ENCODE assay signal across 10 cellular contexts in the genomic region with DNA sequence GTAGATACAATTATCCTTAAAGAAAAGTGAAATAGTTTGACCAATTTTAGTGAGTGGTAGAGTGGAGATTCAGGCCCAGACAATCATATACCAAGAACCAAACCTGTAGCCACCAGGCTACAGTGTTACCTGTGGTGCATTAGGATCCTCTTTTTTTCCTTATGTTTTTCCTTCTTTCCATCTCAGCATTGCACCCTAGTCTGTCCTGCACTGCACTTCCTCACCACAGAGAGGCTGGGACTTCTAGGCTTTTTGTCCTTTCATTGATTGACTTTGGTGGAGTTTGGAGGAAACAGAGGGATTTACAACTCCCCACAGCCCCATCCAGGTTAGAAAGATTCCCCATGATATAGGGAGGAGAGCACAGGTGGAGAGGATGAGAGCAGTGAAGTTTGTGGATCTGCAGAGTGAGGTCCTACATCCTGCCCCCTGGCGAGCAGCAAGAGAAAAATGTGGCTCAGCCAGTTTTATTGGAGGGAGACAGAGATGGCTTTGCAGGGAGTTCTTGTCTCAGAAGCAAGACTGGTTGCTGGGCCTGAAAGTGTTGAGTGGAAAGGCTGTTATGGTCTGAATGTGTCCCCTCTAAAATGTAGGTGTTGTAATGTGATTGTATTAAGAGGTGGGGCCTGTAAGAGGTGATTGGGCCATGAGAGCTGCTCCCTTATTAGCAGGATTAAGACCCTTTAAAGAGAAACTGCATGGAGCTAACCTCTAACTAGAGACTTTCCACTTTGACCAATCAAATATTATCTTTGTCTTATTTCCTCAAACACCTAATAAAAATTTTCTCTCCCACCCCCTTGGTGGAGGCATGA. TPM values are rescaled to one million over a fixed set of nuclear protein-coding genes. Genes with fewer than 3 reads are reported as not detected.
DNase-seq lines count a peak whose midpoint lies in the region; ATAC-seq and TF ChIP-seq lines count a peak whose summit lies in the region.
"Had no signal": no experiment of that assay in that cellular context is flagged by ENCODE, and none has a peak within 500 bp of the region (broad histone marks: within the 10 kb centered on the region; RNA-seq: fewer than 3 reads in every experiment).

No MANE protein-coding gene starts in this region.

- no peaks in the 10 kb centered on the region for H4K20me1 ChIP-seq in DOHH2 (ENCODE audit: control insufficient read depth, insufficient read depth, low read depth, low read length)

- TF ChIP-seq CTCF in DOHH2 (IDR thresholded peaks at IDR 0.05; ENCODE audit: low read depth, low read length, poor library complexity, severe bottlenecking) (peak; percentile 59), HFFc6 (IDR thresholded peaks at IDR 0.05) (peak; percentile 66), lower lobe of right lung (IDR thresholded peaks at IDR 0.05) (peak; percentile 15)

- DNase-seq in HFFc6 (no peak), amniotic epithelial cell (ENCODE audit: low read depth) (peak; percentile 15), lower lobe of right lung (no peak), KG1 (lab: John Stamatoyannopoulos, UW) (no peak)
- no peak for DNase-seq in activated CD4-positive, CD25-positive, alpha-beta regulatory T cell treated with anti-CD3 and anti-CD28 coated beads, Interleukin-2, amount 50 U/mL, for 72 hours
- no peak for DNase-seq in activated CD4-positive, alpha-beta T cell treated with anti-CD3 and anti-CD28 coated beads, Interleukin-2, amount 10 ng/mL, durations not matched to agents 7 days and 5 days
- DNase-seq: effector CD8-positive, alpha-beta T cell; upper lobe of left lung had no signal

- no peak overlapping the region for H3K27ac Mint-ChIP-seq in HFFc6
- H3K27ac Mint-ChIP-seq in activated CD4-positive, alpha-beta T cell treated with anti-CD3 and anti-CD28 coated beads, Interleukin-2, amount 10 ng/mL, durations not matched to agents 7 days and 5 days: no peak overlapping the region

- no peaks in the 10 kb centered on the region for H3K4me1 Mint-ChIP-seq in HFFc6 (ENCODE audit: low read depth)
- no peaks in the 10 kb centered on the region for H3K4me1 Mint-ChIP-seq in activated CD4-positive, alpha-beta T cell treated with anti-CD3 and anti-CD28 coated beads, Interleukin-2, amount 10 ng/mL, durations not matched to agents 7 days and 5 days

- H3K4me1 ChIP-seq in DOHH2 (ENCODE audit: control insufficient read depth, low read length): peaks cover 6% of the 10 kb centered on the region
- no peaks in the 10 kb centered on the region for H3K4me1 ChIP-seq in lower lobe of right lung
- H3K4me1 ChIP-seq: upper lobe of left lung had no signal

- H3K4me3 Mint-ChIP-seq in HFFc6: no peak overlapping the region
- no peak overlapping the region for H3K4me3 Mint-ChIP-seq in activated CD4-positive, alpha-beta T cell treated with anti-CD3 and anti-CD28 coated beads, Interleukin-2, amount 10 ng/mL, durations not matched to agents 7 days and 5 days

- H3K4me3 ChIP-seq in DOHH2 (ENCODE audit: low read length): no peak overlapping the region
- no peak overlapping the region for H3K4me3 ChIP-seq in lower lobe of right lung
- H3K4me3 ChIP-seq: upper lobe of left lung had no signal

- H3K27ac ChIP-seq in DOHH2 (ENCODE audit: low read depth, low read length) (no peak overlapping the region), lower lobe of right lung (no peak overlapping the region)
- H3K27ac ChIP-seq: upper lobe of left lung had no signal

- no peak overlapping the region for H3K4me2 ChIP-seq in DOHH2 (ENCODE audit: low read length)

- POLR2A ChIA-PET in activated CD4-positive, alpha-beta T cell treated with anti-CD3 and anti-CD28 coated beads, Interleukin-2, amount 10 ng/mL, durations not matched to agents 7 days and 5 days (lab: Charles Lee): no interaction called here

- H3F3A ChIP-seq in DOHH2 (ENCODE audit: control insufficient read depth, insufficient read depth): no peaks in the 10 kb centered on the region

- CTCF ChIA-PET in activated CD4-positive, alpha-beta T cell treated with anti-CD3 and anti-CD28 coated beads, Interleukin-2, amount 10 ng/mL, durations not matched to agents 7 days and 5 days (lab: Charles Lee): no interaction called here

- no peaks in the 10 kb centered on the region for H3K9me2 ChIP-seq in DOHH2 (replicated peaks; ENCODE audit: control insufficient read depth, low read length)

- intact Hi-C loops in lower lobe of right lung (cut with DNase I): no loop called here

- H3K27me3 ChIP-seq in DOHH2 (ENCODE audit: control insufficient read depth, low read length) (peaks cover 9% of the 10 kb centered on the region; the same call in 1 of the 2 replicates), lower lobe of right lung (ENCODE audit: low read depth) (no peaks in the 10 kb centered on the region)
- H3K27me3 ChIP-seq: upper lobe of left lung had no signal

- H3K79me2 ChIP-seq in DOHH2 (ENCODE audit: control insufficient read depth, low read length): no peaks in the 10 kb centered on the region

- no peaks in the 10 kb centered on the region for H3K36me3 Mint-ChIP-seq in HFFc6 (ENCODE audit: low read depth)
- H3K36me3 Mint-ChIP-seq in activated CD4-positive, alpha-beta T cell treated with anti-CD3 and anti-CD28 coated beads, Interleukin-2, amount 10 ng/mL, durations not matched to agents 7 days and 5 days (ENCODE audit: low read depth): no peaks in the 10 kb centered on the region

- peaks cover 5% of the 10 kb centered on the region; the same call in 1 of the 2 replicates for H3K27me3 Mint-ChIP-seq in HFFc6 (ENCODE audit: insufficient read depth)
- peaks cover 8% of the 10 kb centered on the region for H3K27me3 Mint-ChIP-seq in activated CD4-positive, alpha-beta T cell treated with anti-CD3 and anti-CD28 coated beads, Interleukin-2, amount 10 ng/mL, durations not matched to agents 7 days and 5 days

- H3K36me3 ChIP-seq in DOHH2 (ENCODE audit: control insufficient read depth, low read length) (no peaks in the 10 kb centered on the region), lower lobe of right lung (no peaks in the 10 kb centered on the region)
- H3K36me3 ChIP-seq: upper lobe of left lung had no signal

- ATAC-seq in lower lobe of right lung (no peak), HG02973 (IDR thresholded peaks at IDR 0.05; ENCODE audit: unreplicated experiment) (no peak)

- no peaks in the 10 kb centered on the region for H3K9me3 ChIP-seq in DOHH2 (ENCODE audit: control insufficient read depth, insufficient read depth, low read length)
- no peaks in the 10 kb centered on the region for H3K9me3 ChIP-seq in lower lobe of right lung
- H3K9me3 ChIP-seq: upper lobe of left lung had no signal

- H3K9me3 Mint-ChIP-seq in HFFc6: no peaks in the 10 kb centered on the region
- no peaks in the 10 kb centered on the region for H3K9me3 Mint-ChIP-seq in activated CD4-positive, alpha-beta T cell treated with anti-CD3 and anti-CD28 coated beads, Interleukin-2, amount 10 ng/mL, durations not matched to agents 7 days and 5 days

RNA-seq across cellular contexts. Expression of a gene that starts 36.2 kb away (rescaled TPM):
- total RNA-seq in HFFc6 (2021; fragmentation: NEBNext Ultra II Directional; extraction: Animal tissue kit (Norgen Biotek cat#: 25700)): under 1 TPM; 0.05 to 0.21 (median 0.13) TPM
- not detected for total RNA-seq in lower lobe of right lung
- total RNA-seq in activated CD4-positive, alpha-beta T cell treated with anti-CD3 and anti-CD28 coated beads, Interleukin-2, amount 10 ng/mL, durations not matched to agents 7 days and 5 days: not detected

Comparison
In these comparisons a context has a peak if more than half of its experiments do, and no peak if none do; other contexts are left out.
1. CTCF ChIP-seq: peak in every context shown above with its lines; median percentile 66 in HFFc6; 59 in DOHH2; 15 in lower lobe of right lung.